Comparison of ENCODE assay signal across 13 cellular contexts in the genomic region with DNA sequence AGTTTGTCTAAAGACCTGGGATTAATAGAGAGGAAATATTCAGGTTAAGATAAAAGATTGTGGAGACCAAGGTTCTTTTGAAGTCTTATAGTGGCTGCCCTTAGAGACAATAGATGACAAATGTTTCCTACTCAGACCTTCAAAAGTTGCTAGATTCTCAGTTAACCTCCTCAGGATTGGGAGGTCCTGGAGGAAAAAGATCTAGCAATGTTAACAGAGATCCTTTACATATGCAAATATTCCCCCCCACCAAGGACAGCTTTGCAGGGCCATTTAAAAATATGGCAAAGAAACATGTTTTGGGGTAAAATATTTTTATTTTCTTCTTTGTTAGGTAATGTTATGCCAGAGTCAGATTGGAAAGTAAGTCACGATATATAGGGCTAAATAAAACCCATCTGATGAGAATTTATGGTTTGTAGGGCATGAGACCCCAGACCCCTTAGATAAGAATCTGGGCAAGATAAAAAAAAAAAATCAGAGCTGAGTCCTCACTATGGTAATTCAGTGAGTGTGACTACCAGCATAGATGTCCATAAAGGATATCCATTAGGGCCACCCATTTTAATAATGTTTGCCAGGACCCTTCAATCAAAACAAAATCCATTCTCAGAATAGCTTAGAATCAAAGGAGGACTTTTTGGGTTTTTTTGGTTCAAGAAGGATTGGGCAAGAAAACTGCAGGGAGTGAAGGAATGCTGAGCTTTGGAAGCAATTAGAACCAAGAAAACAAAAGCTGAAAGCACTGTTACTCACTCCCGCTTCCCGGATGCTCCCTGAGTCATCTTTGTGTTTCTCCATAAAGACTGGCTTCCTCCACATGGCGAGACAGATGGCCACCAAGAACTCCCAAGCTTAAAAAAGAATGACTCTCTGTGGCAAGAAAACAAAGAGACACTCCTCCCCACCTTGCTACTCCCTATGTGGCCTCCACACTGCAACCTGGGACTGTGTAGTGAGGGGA. TPM values are rescaled to one million over a fixed set of nuclear protein-coding genes. Genes with fewer than 3 reads are reported as not detected.
DNase-seq lines count a peak whose midpoint lies in the region; TF ChIP-seq lines count a peak whose summit lies in the region.
"Had no signal": no experiment of that assay in that cellular context is flagged by ENCODE, and none has a peak within 500 bp of the region (broad histone marks: within the 10 kb centered on the region; RNA-seq: fewer than 3 reads in every experiment).

No MANE protein-coding gene starts in this region.

- H3K4me1 ChIP-seq in NT2/D1 (ENCODE audit: insufficient read depth, insufficient read length) (no peaks in the 10 kb centered on the region), sigmoid colon (no peaks in the 10 kb centered on the region)
- H3K4me1 ChIP-seq: gastroesophageal sphincter, HAP-1 had no signal

- no peaks in the 10 kb centered on the region for H3K27me3 ChIP-seq in NT2/D1 (ENCODE audit: insufficient read depth, insufficient read length)
- H3K27me3 ChIP-seq in sigmoid colon, result peaks cover 0 to 39% (median 0%) of the 10 kb centered on the region in 3 donors

- TF ChIP-seq POLR2A in sigmoid colon (IDR thresholded peaks at IDR 0.05), result no peak

- H3K9me3 ChIP-seq in NT2/D1 (ENCODE audit: insufficient read depth, low read length) (no peaks in the 10 kb centered on the region), sigmoid colon (no peaks in the 10 kb centered on the region)
- H3K9me3 ChIP-seq: gastroesophageal sphincter, HAP-1 had no signal

- 58 to 62% methylated on average over 4 of the region's 4 CpGs for WGBS in sigmoid colon, 2 donors

- TF ChIP-seq CTCF in sigmoid colon (IDR thresholded peaks at IDR 0.05), result no peak

- no peaks in the 10 kb centered on the region for H3K36me3 ChIP-seq in NT2/D1 (ENCODE audit: insufficient read depth, insufficient read length, low read length)
- no peaks in the 10 kb centered on the region for H3K36me3 ChIP-seq in sigmoid colon
- H3K36me3 ChIP-seq: gastroesophageal sphincter, HAP-1 had no signal

- DNase-seq in Caki2 (ENCODE audit: low read depth) (peak; percentile 15), NT2/D1 (ENCODE audit: low read depth, low spot score) (peak; percentile 77), epidermal melanocyte (ENCODE audit: insufficient read length, low spot score) (peak; percentile 53), myocyte (ENCODE audit: low read depth) (peak; percentile 81), HUDEP-2 (lab: John Stamatoyannopoulos, UW; ENCODE audit: unreplicated experiment in 76 of 76) (no peak), sigmoid colon (no peak), AML-193 (lab: John Stamatoyannopoulos, UW) (no peak), SK-N-DZ (ENCODE audit: low spot score) (no peak)
- DNase-seq: NCI-H446 had no signal

- in situ Hi-C loops in Caki2 (cut with HindIII; ENCODE audit: low pct_unique_long_range_greater_than_20kb, low sequenced_read_pairs), result no loop called here

- no peak overlapping the region for H3K27ac ChIP-seq in sigmoid colon
- H3K27ac ChIP-seq: gastroesophageal sphincter had no signal

- no peak overlapping the region for H3K4me3 ChIP-seq in NT2/D1 (ENCODE audit: insufficient read length, low read depth)
- no peak overlapping the region for H3K4me3 ChIP-seq in sigmoid colon
- H3K4me3 ChIP-seq: gastroesophageal sphincter, HAP-1 had no signal

- no peak for TF ChIP-seq EP300 in sigmoid colon (IDR thresholded peaks at IDR 0.05)

- intact Hi-C loops in sigmoid colon (cut with DNase I), result no loop called here

- H3K9ac ChIP-seq in NT2/D1 (ENCODE audit: insufficient read length, low read depth), result no peak overlapping the region

RNA-seq across cellular contexts. Expression of a gene that starts 28.2 kb away (rescaled TPM):
- total RNA-seq in Caki2 (2014; rRNA removed; shearing (Covaris generic); ENCODE audit: low replicate concordance), result 6.0 TPM in 1 of 2 replicates, not detected in the other
- total RNA-seq in myocyte (not detected in 2 replicates), sigmoid colon (not detected)
- polyA plus RNA-seq in myocyte (2012), result not detected
- not detected for polyA plus RNA-seq in sigmoid colon
- not detected in 2 replicates for polyA plus RNA-seq in SK-N-DZ (2014; cell fraction: cytosol; rRNA removed)
- not detected in 2 replicates for polyA plus RNA-seq in SK-N-DZ (2014; cell fraction: nucleus; rRNA removed)
- total RNA-seq: activated naive CD4-positive, alpha-beta T cell treated with anti-CD3 and anti-CD28 coated beads, Interleukin-2, amount 50 U/mL, for 72 hours; gastroesophageal sphincter had no signal
- polyA plus RNA-seq: neural cell had no signal

RNA-seq across cellular contexts. Expression of a gene that starts 44.1 kb away (rescaled TPM):
- not detected in 2 replicates for total RNA-seq in Caki2 (2014; rRNA removed; shearing (Covaris generic); ENCODE audit: low replicate concordance)
- total RNA-seq in myocyte (22.8 and 30.8 TPM in 2 replicates), sigmoid colon (not detected)
- polyA plus RNA-seq in myocyte (2012), result 2.9 TPM
- not detected for polyA plus RNA-seq in sigmoid colon
- polyA plus RNA-seq in SK-N-DZ (2014; cell fraction: cytosol; rRNA removed), result 0.12 and 0.67 TPM in 2 replicates
- polyA plus RNA-seq in SK-N-DZ (2014; cell fraction: nucleus; rRNA removed), result 0.17 TPM in 1 of 2 replicates, not detected in the other
- total RNA-seq: activated naive CD4-positive, alpha-beta T cell treated with anti-CD3 and anti-CD28 coated beads, Interleukin-2, amount 50 U/mL, for 72 hours; gastroesophageal sphincter had no signal

RNA-seq across cellular contexts. Expression of a gene that starts 45.7 kb away (rescaled TPM):
- not detected in 2 replicates for total RNA-seq in Caki2 (2014; rRNA removed; shearing (Covaris generic); ENCODE audit: low replicate concordance)
- total RNA-seq in myocyte (not detected in 2 replicates), sigmoid colon (not detected)
- not detected for polyA plus RNA-seq in myocyte (2012)
- polyA plus RNA-seq in sigmoid colon, result not detected
- not detected in 2 replicates for polyA plus RNA-seq in SK-N-DZ (2014; cell fraction: cytosol; rRNA removed)
- not detected in 2 replicates for polyA plus RNA-seq in SK-N-DZ (2014; cell fraction: nucleus; rRNA removed)
- total RNA-seq: activated naive CD4-positive, alpha-beta T cell treated with anti-CD3 and anti-CD28 coated beads, Interleukin-2, amount 50 U/mL, for 72 hours; gastroesophageal sphincter had no signal
- polyA plus RNA-seq: neural cell had no signal

Comparison
In these comparisons a context has a peak if more than half of its experiments do, and no peak if none do; other contexts are left out.
1. DNase-seq: peak in Caki2 (single experiment), NT2/D1 (single experiment), epidermal melanocyte (single experiment) and myocyte (single experiment); none in HUDEP-2 (0 of 76), sigmoid colon (single experiment), AML-193 (0 of 2) and SK-N-DZ (single experiment).
2. RNA of a gene that starts 44.1 kb away (total RNA-seq): 22.8 to 30.8 TPM in myocyte; not detected in Caki2 and not detected in sigmoid colon; every median in the first group is over 10 times any median in the second.